In the genomic region with DNA sequence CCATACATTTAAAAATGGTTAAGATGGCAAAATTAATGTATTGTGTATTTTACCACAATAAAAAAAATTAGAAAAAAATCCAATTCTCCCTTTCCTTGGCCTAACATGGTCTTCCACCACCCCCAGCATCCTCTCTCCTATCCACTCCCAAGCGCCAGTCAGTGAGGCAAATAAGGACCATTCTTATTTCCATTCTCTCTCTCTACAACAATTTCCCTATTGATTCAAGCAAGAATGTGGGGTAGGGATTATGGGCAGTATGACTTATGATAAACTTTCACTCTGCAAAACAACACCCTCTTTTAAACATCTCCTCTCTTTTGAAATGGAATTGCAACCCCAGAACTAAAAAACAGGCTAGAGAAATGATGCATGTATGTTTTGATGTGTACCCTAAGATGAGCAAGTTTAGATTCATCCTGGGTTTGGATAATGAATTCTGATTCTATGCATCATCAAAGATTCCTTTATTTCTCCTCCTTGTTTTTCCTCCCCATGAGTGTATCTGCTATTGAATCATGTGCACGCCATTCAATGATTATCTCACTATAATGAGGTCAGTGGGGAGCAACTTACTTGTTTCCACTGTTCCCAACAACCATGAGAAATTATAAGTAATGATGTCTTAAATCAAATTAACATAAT, we compare ENCODE assay signal across 11 cellular contexts. TPM values are rescaled to one million over a fixed set of nuclear protein-coding genes. Genes with fewer than 3 reads are reported as not detected.
DNase-seq lines count a peak whose midpoint lies in the region; ATAC-seq and TF ChIP-seq lines count a peak whose summit lies in the region.
"Had no signal": no experiment of that assay in that cellular context is flagged by ENCODE, and none has a peak within 500 bp of the region (broad histone marks: within the 10 kb centered on the region; RNA-seq: fewer than 3 reads in every experiment).

No MANE protein-coding gene starts in this region.

- H3K4me3 ChIP-seq in brain microvascular endothelial cell (ENCODE audit: low read depth, low read length) (peak overlapping the region; percentile 77), suprapubic skin (no peak overlapping the region)

- H3K36me3 Mint-ChIP-seq in activated T-helper 2 cell treated with anti-CD3 and anti-CD28 coated beads, Interferon-gamma antibody, Interleukin-2, Interleukin-4, amounts not matched to agents 10 μg/mL and 5 μg/mL and 100 μg/mL, durations not matched to agents 14 hours and 24 hours and 36 hours (ENCODE audit: low read depth): no peaks in the 10 kb centered on the region
- no peaks in the 10 kb centered on the region for H3K36me3 Mint-ChIP-seq in glutamatergic neuron (ENCODE audit: unreplicated experiment)

- H3K36me3 ChIP-seq in brain microvascular endothelial cell (replicated peaks) (peaks cover 9% of the 10 kb centered on the region), suprapubic skin (no peaks in the 10 kb centered on the region)

- no peak overlapping the region for H3K27ac Mint-ChIP-seq in activated T-helper 2 cell treated with anti-CD3 and anti-CD28 coated beads, Interferon-gamma antibody, Interleukin-2, Interleukin-4, amounts not matched to agents 10 μg/mL and 5 μg/mL and 100 μg/mL, durations not matched to agents 14 hours and 24 hours and 36 hours
- H3K27ac Mint-ChIP-seq in glutamatergic neuron (ENCODE audit: unreplicated experiment): no peak overlapping the region

- no peak for TF ChIP-seq CTCF in brain microvascular endothelial cell (IDR thresholded peaks at IDR 0.05; ENCODE audit: low read depth, low read length, missing control alignments)
- no peak for TF ChIP-seq CTCF in suprapubic skin (IDR thresholded peaks at IDR 0.05)
- no peak for TF ChIP-seq CTCF in glutamatergic neuron (IDR thresholded peaks at IDR 0.05; ENCODE audit: partially characterized antibody, unreplicated experiment)

- peaks cover 79% of the 10 kb centered on the region for H3K4me1 ChIP-seq in suprapubic skin

- peaks cover 16% of the 10 kb centered on the region for H3K4me1 Mint-ChIP-seq in activated T-helper 2 cell treated with anti-CD3 and anti-CD28 coated beads, Interferon-gamma antibody, Interleukin-2, Interleukin-4, amounts not matched to agents 10 μg/mL and 5 μg/mL and 100 μg/mL, durations not matched to agents 14 hours and 24 hours and 36 hours (ENCODE audit: low read depth)
- H3K4me1 Mint-ChIP-seq in glutamatergic neuron (ENCODE audit: low read depth, unreplicated experiment): peaks cover 26% of the 10 kb centered on the region

- no peak for TF ChIP-seq EP300 in suprapubic skin (IDR thresholded peaks at IDR 0.05)

- peak; percentile 82 for DNase-seq in LHCN-M2 (ENCODE audit: low read depth)
- DNase-seq in brain microvascular endothelial cell: peak; percentile 58
- peak; percentile 91 for DNase-seq in kidney tubule cell (ENCODE audit: low spot score)
- DNase-seq in suprapubic skin (ENCODE audit: low spot score in 2 of 2): no peak
- DNase-seq in activated T-helper 2 cell treated with anti-CD3 and anti-CD28 coated beads, Interferon-gamma antibody, Interleukin-2, Interleukin-4, amounts not matched to agents 10 μg/mL and 5 μg/mL and 100 μg/mL, durations not matched to agents 14 hours and 24 hours and 36 hours (ENCODE audit: low spot score): no peak
- no peak for DNase-seq in glutamatergic neuron
- DNase-seq: H7, NCI-H1092, nucleus accumbens, T1000 had no signal

- intact Hi-C loops in activated T-helper 2 cell treated with anti-CD3 and anti-CD28 coated beads, Interferon-gamma antibody, Interleukin-2, Interleukin-4, amounts not matched to agents 10 μg/mL and 5 μg/mL and 100 μg/mL, durations not matched to agents 14 hours and 24 hours and 36 hours (cut with micrococcal nuclease): no loop called here

- H3K4me3 Mint-ChIP-seq in activated T-helper 2 cell treated with anti-CD3 and anti-CD28 coated beads, Interferon-gamma antibody, Interleukin-2, Interleukin-4, amounts not matched to agents 10 μg/mL and 5 μg/mL and 100 μg/mL, durations not matched to agents 14 hours and 24 hours and 36 hours (ENCODE audit: low read depth): no peak overlapping the region
- H3K4me3 Mint-ChIP-seq in glutamatergic neuron (ENCODE audit: unreplicated experiment): no peak overlapping the region

- no peak for ATAC-seq in HG03139 (IDR thresholded peaks at IDR 0.05; ENCODE audit: unreplicated experiment)

- 74% methylated on average over 2 of the region's 2 CpGs for WGBS in suprapubic skin

- no peaks in the 10 kb centered on the region for H3K9me3 ChIP-seq in suprapubic skin

- in situ Hi-C loops in brain microvascular endothelial cell (cut with HindIII; ENCODE audit: low pct_ligation_motif_present, low sequenced_read_pairs): no loop called here

- H3K9me3 Mint-ChIP-seq in activated T-helper 2 cell treated with anti-CD3 and anti-CD28 coated beads, Interferon-gamma antibody, Interleukin-2, Interleukin-4, amounts not matched to agents 10 μg/mL and 5 μg/mL and 100 μg/mL, durations not matched to agents 14 hours and 24 hours and 36 hours: no peaks in the 10 kb centered on the region
- H3K9me3 Mint-ChIP-seq in glutamatergic neuron (ENCODE audit: unreplicated experiment): no peaks in the 10 kb centered on the region

- peaks cover 43% of the 10 kb centered on the region for H3K27me3 Mint-ChIP-seq in activated T-helper 2 cell treated with anti-CD3 and anti-CD28 coated beads, Interferon-gamma antibody, Interleukin-2, Interleukin-4, amounts not matched to agents 10 μg/mL and 5 μg/mL and 100 μg/mL, durations not matched to agents 14 hours and 24 hours and 36 hours (ENCODE audit: low read depth)
- H3K27me3 Mint-ChIP-seq in glutamatergic neuron (ENCODE audit: unreplicated experiment): no peaks in the 10 kb centered on the region

- TF ChIP-seq POLR2A in suprapubic skin (IDR thresholded peaks at IDR 0.05): no peak

- H3K27ac ChIP-seq in brain microvascular endothelial cell (peak overlapping the region; percentile 95), suprapubic skin (peak overlapping the region; percentile 54)

- H3K27me3 ChIP-seq in brain microvascular endothelial cell (replicated peaks) (no peaks in the 10 kb centered on the region), suprapubic skin (no peaks in the 10 kb centered on the region)

RNA-seq across cellular contexts. Expression of a gene that starts 3.5 kb away (rescaled TPM):
- total RNA-seq in LHCN-M2 (2014; rRNA removed) (38.7 and 40.2 TPM in 2 replicates), suprapubic skin (10 to 100 TPM in 3 of 4 donors, 1 to 10 TPM in 1; 7.9 to 31.4 (median 15.9) TPM), glutamatergic neuron (ENCODE audit: unreplicated experiment) (36.4 TPM)
- polyA plus RNA-seq in LHCN-M2 (2012): 22.9 TPM
- 1.5 and 2.0 TPM in 2 replicates for total RNA-seq in activated T-helper 2 cell treated with anti-CD3 and anti-CD28 coated beads, Interferon-gamma antibody, Interleukin-2, Interleukin-4, amounts not matched to agents 10 μg/mL and 5 μg/mL and 100 μg/mL, durations not matched to agents 14 hours and 24 hours and 36 hours

Comparison
In these comparisons a context has a peak if more than half of its experiments do, and no peak if none do; other contexts are left out.
1. DNase-seq: peak in LHCN-M2 (single experiment), brain microvascular endothelial cell (single experiment) and kidney tubule cell (single experiment); none in suprapubic skin (0 of 2), activated T-helper 2 cell treated with anti-CD3 and anti-CD28 coated beads, Interferon-gamma antibody, Interleukin-2, Interleukin-4, amounts not matched to agents 10 μg/mL and 5 μg/mL and 100 μg/mL, durations not matched to agents 14 hours and 24 hours and 36 hours (single experiment) and glutamatergic neuron (single experiment).